Comparison of ENCODE assay signal across 21 cellular contexts in the genomic region with DNA sequence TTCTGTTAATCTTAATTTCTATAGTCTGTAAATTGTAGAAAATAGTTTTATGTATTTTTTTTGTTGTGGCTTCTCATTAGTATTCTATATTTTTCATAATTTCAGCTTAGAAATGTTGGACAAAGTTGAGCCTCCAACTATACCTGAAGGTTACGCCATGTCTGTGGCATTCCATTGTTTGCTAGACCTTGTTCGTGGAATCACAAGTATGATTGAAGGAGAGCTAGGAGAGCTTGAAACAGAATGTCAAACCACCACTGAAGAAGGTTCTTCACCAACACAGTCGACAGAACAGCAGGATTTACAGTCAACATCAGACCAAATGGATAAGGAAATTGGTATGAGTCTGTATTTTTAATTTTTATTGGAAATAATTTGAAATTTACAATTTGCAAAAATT.
A peak's percentile ranks its signal among the peaks of the same experiment; 100 is the strongest.
DNase-seq lines count a peak whose midpoint lies in the region; ATAC-seq, FAIRE-seq and TF ChIP-seq lines count a peak whose summit lies in the region.
"Had no signal": no experiment of that assay in that cellular context is flagged by ENCODE, and none has a peak within 500 bp of the region (broad histone marks: within the 10 kb centered on the region; RNA-seq: fewer than 3 reads in every experiment).

No MANE protein-coding gene starts in this region.

- FAIRE-seq in G401.6 (lab: Jason Lieb, UNC): peak; percentile 40
- FAIRE-seq: A549, D721Med, GM12878, GM12892, GM18507 had no signal

- TF ChIP-seq POLR2A in prostate gland (IDR thresholded peaks at IDR 0.05): no peak

- H3K36me3 ChIP-seq in upper lobe of right lung (peaks cover 33% of the 10 kb centered on the region), prostate gland (no peaks in the 10 kb centered on the region)

- TF ChIP-seq CTCF in 22Rv1 (IDR thresholded peaks at IDR 0.05) (no peak), VCaP (conservative IDR thresholded peaks at IDR 0.05) (no peak), upper lobe of right lung (IDR thresholded peaks at IDR 0.05) (no peak), coronary artery (IDR thresholded peaks at IDR 0.05) (no peak), prostate gland (IDR thresholded peaks at IDR 0.05) (no peak)

- H3K4me3 ChIP-seq in upper lobe of right lung: no peak overlapping the region
- H3K4me3 ChIP-seq in coronary artery: no peak overlapping the region
- no peak overlapping the region for H3K4me3 ChIP-seq in prostate gland
- H3K4me3 ChIP-seq: A549; BLaER1 treated with 17β-estradiol and CSF1 and Interleukin-3, amounts not matched to agents 10 nM and 100 nM; GM12878 had no signal

- H3K9me3 ChIP-seq in upper lobe of right lung: no peaks in the 10 kb centered on the region
- H3K9me3 ChIP-seq in prostate gland: no peaks in the 10 kb centered on the region
- H3K9me3 ChIP-seq: A549; BLaER1 treated with 17β-estradiol and CSF1 and Interleukin-3, amounts not matched to agents 10 nM and 100 nM; Caco-2 had no signal

- peak; percentile 74 for ATAC-seq in upper lobe of right lung
- ATAC-seq in HG03354 (IDR thresholded peaks at IDR 0.05; ENCODE audit: poor library complexity, severe bottlenecking, unreplicated experiment): no peak
- ATAC-seq: A549; CD8-positive, alpha-beta T cell had no signal

- H3K27me3 ChIP-seq in upper lobe of right lung: no peaks in the 10 kb centered on the region
- H3K27me3 ChIP-seq in prostate gland (replicated peaks; ENCODE audit: insufficient read depth): no peaks in the 10 kb centered on the region
- H3K27me3 ChIP-seq: BLaER1 treated with 17β-estradiol and CSF1 and Interleukin-3, amounts not matched to agents 10 nM and 100 nM had no signal

- H3K27ac ChIP-seq in 22Rv1 (peak overlapping the region; percentile 83), VCaP (peak overlapping the region; percentile 62; the same call in 1 of the 2 replicates), upper lobe of right lung (no peak overlapping the region), coronary artery (no peak overlapping the region), prostate gland (no peak overlapping the region)
- H3K27ac ChIP-seq: A549; BLaER1 treated with 17β-estradiol and CSF1 and Interleukin-3, amounts not matched to agents 10 nM and 100 nM; C4-2B had no signal

- intact Hi-C loops in upper lobe of right lung (cut with DNase I): no loop called here
- intact Hi-C loops in prostate gland (cut with DNase I): no loop called here

- DNase-seq in upper lobe of right lung (no peak), coronary artery (ENCODE audit: low spot score) (no peak), prostate gland (ENCODE audit: low spot score) (no peak)
- DNase-seq: AML-193; Caco-2; Calu3; CD4-positive, alpha-beta T cell; CD8-positive, alpha-beta T cell; DMS79 treated with DMSO at 0.1 percent for 48 hours; GDM1 had no signal

- 82% methylated on average over 3 of the region's 3 CpGs for WGBS in prostate gland

- H3K4me1 ChIP-seq in upper lobe of right lung (no peaks in the 10 kb centered on the region), prostate gland (replicated peaks) (no peaks in the 10 kb centered on the region)

Comparison
In these comparisons a context has a peak if more than half of its experiments do, and no peak if none do; other contexts are left out.
1. H3K27ac ChIP-seq: peak in 22Rv1 (single experiment) and VCaP (single experiment); none in upper lobe of right lung (single experiment), coronary artery (0 of 2) and prostate gland (0 of 2).